Comparison of ENCODE assay signal across 6 cellular contexts in the genomic region with DNA sequence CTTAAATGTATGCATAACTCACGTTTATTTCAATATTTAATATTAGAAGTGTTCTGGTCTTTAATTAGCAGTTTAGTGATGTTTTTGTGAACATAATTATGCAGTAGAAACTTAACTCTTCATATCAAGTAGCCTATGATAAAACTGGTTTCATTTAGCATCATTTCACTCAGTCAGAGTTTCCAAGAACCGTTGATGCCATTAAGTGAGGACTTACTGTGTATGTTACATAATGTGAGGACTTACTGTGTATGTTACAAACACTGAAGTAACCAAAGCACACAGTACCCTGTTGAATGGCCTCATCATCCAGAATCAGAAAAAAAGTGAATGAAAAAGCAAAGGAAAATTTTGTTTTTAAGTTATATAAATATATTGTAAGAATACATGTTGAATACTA.
"Had no signal": no experiment of that assay in that cellular context is flagged by ENCODE, and none has a peak within 500 bp of the region (broad histone marks: within the 10 kb centered on the region; RNA-seq: fewer than 3 reads in every experiment).

No MANE protein-coding gene starts in this region.

- DNase-seq: GM23248, GOT3, H9, HCEC 1CT, IMR-90 had no signal

- H3K4me1 Mint-ChIP-seq: H9 had no signal

- H3K4me3 Mint-ChIP-seq: H9 had no signal

- H3K27ac Mint-ChIP-seq: H9 had no signal

- FAIRE-seq: K562 had no signal
